Comparison of ENCODE assay signal across 8 cellular contexts in genomic region chr12:109476807-109477184, GRCh38. TPM values are rescaled to one million over a fixed set of nuclear protein-coding genes. Genes with fewer than 3 reads are reported as not detected.
DNase-seq lines count a peak whose midpoint lies in the region; ATAC-seq and FAIRE-seq lines count a peak whose summit lies in the region.

No MANE protein-coding gene starts in this region.

- H3K27ac Mint-ChIP-seq in activated CD4-positive, alpha-beta memory T cell treated with anti-CD3 and anti-CD28 coated beads for 36 hours: peak overlapping the region; percentile 98
- peak overlapping the region; percentile 99 to 100 for H3K27ac Mint-ChIP-seq in stimulated activated naive CD8-positive, alpha-beta T cell treated with anti-CD3 and anti-CD28 coated beads, Interleukin-15, amount 100 ng/mL, for 72 hours

- H3K27me3 Mint-ChIP-seq in activated CD4-positive, alpha-beta memory T cell treated with anti-CD3 and anti-CD28 coated beads for 36 hours: no peaks in the 10 kb centered on the region
- H3K27me3 Mint-ChIP-seq in stimulated activated naive CD8-positive, alpha-beta T cell treated with anti-CD3 and anti-CD28 coated beads, Interleukin-15, amount 100 ng/mL, for 72 hours: no peaks in the 10 kb centered on the region

- intact Hi-C loops in activated CD4-positive, alpha-beta memory T cell treated with anti-CD3 and anti-CD28 coated beads for 36 hours (cut with micrococcal nuclease): loop anchor here (1.0 to 2.0 kb wide), 4 partner anchors 14 to 237 kb away; partner anchors contain the start of genes FAM222A, MMAB and MVK

- peak overlapping the region; percentile 91 for H3K4me3 Mint-ChIP-seq in activated CD4-positive, alpha-beta memory T cell treated with anti-CD3 and anti-CD28 coated beads for 36 hours
- peak overlapping the region; percentile 98 to 99 for H3K4me3 Mint-ChIP-seq in stimulated activated naive CD8-positive, alpha-beta T cell treated with anti-CD3 and anti-CD28 coated beads, Interleukin-15, amount 100 ng/mL, for 72 hours

- no peaks in the 10 kb centered on the region; the same call in 1 of the 2 replicates for H3K4me1 ChIP-seq in iPS DF 6.9 (ENCODE audit: control insufficient read depth, insufficient read depth, low read length)

- no peaks in the 10 kb centered on the region for H3K9me3 ChIP-seq in iPS DF 6.9 (ENCODE audit: control insufficient read depth, insufficient read depth, low read length)

- H3K4me3 ChIP-seq in iPS DF 6.9 (ENCODE audit: low read length): peak overlapping the region; percentile 99

- DNase-seq in NCI-H748 (lab: John Stamatoyannopoulos, UW; ENCODE audit: unreplicated experiment): peak; percentile 30
- DNase-seq in NCI-H748 treated with DMSO at 0.1 percent for 48 hours (lab: John Stamatoyannopoulos, UW): no peak
- DNase-seq in activated CD4-positive, alpha-beta memory T cell treated with anti-CD3 and anti-CD28 coated beads for 36 hours: no peak
- no peak for DNase-seq in iPS DF 6.9 (ENCODE audit: low read depth, low spot score)
- DNase-seq in stimulated activated naive CD8-positive, alpha-beta T cell treated with anti-CD3 and anti-CD28 coated beads, Interleukin-15, amount 100 ng/mL, for 72 hours: no peak
- DNase-seq in HTR-8/SVneo (ENCODE audit: insufficient read length, low spot score): no peak
- DNase-seq in NCI-H1694 (lab: John Stamatoyannopoulos, UW): no peak

- H3K27me3 ChIP-seq in iPS DF 6.9 (ENCODE audit: control insufficient read depth, insufficient read depth, low read length): no peaks in the 10 kb centered on the region

- peak; percentile 10 for ATAC-seq in stimulated activated naive CD8-positive, alpha-beta T cell treated with anti-CD3 and anti-CD28 coated beads, Interleukin-15, amount 100 ng/mL, for 72 hours
- ATAC-seq in HG03045 (IDR thresholded peaks at IDR 0.05; ENCODE audit: unreplicated experiment): no peak

- H3K9me3 Mint-ChIP-seq in activated CD4-positive, alpha-beta memory T cell treated with anti-CD3 and anti-CD28 coated beads for 36 hours: no peaks in the 10 kb centered on the region
- no peaks in the 10 kb centered on the region for H3K9me3 Mint-ChIP-seq in stimulated activated naive CD8-positive, alpha-beta T cell treated with anti-CD3 and anti-CD28 coated beads, Interleukin-15, amount 100 ng/mL, for 72 hours

- 100% methylated on average over 2 of the region's 11 CpGs for WGBS in iPS DF 6.9 (ENCODE audit: insufficient coverage, insufficient read length)

- no peaks in the 10 kb centered on the region for H3K36me3 ChIP-seq in iPS DF 6.9 (ENCODE audit: control insufficient read depth, insufficient read depth, low read length)

- no peak for FAIRE-seq in HTR-8/SVneo (lab: Jason Lieb, UNC)

- CTCF ChIA-PET in activated CD4-positive, alpha-beta memory T cell treated with anti-CD3 and anti-CD28 coated beads for 36 hours (lab: Charles Lee): interaction anchor here (0.8 to 2.0 kb wide), 3 partner anchors 44 to 49 kb away, joined by 3 to 7 read pairs (median 4); no protein-coding TSS in a partner anchor

- peaks cover 3% of the 10 kb centered on the region for H3K36me3 Mint-ChIP-seq in activated CD4-positive, alpha-beta memory T cell treated with anti-CD3 and anti-CD28 coated beads for 36 hours

- POLR2A ChIA-PET in activated CD4-positive, alpha-beta memory T cell treated with anti-CD3 and anti-CD28 coated beads for 36 hours (lab: Charles Lee): interaction anchor here (1.4 kb wide), 1 partner anchor 97 kb away, joined by 10 read pairs; the partner anchor contains the start of genes MMAB and MVK

- peaks cover 35% of the 10 kb centered on the region for H3K4me1 Mint-ChIP-seq in activated CD4-positive, alpha-beta memory T cell treated with anti-CD3 and anti-CD28 coated beads for 36 hours (ENCODE audit: low read depth)
- H3K4me1 Mint-ChIP-seq in stimulated activated naive CD8-positive, alpha-beta T cell treated with anti-CD3 and anti-CD28 coated beads, Interleukin-15, amount 100 ng/mL, for 72 hours: peaks cover 55% of the 10 kb centered on the region

- H3K27ac ChIP-seq in iPS DF 6.9 (ENCODE audit: low read length): no peak overlapping the region

RNA-seq across cellular contexts. Expression of gene KCTD10, which starts 0.3 kb away (rescaled TPM):
- total RNA-seq in activated CD4-positive, alpha-beta memory T cell treated with anti-CD3 and anti-CD28 coated beads for 36 hours: 10 to 100 TPM; 36.2 to 40.3 TPM

RNA-seq across cellular contexts. Expression of gene UBE3B, which starts 0.6 kb away (rescaled TPM):
- total RNA-seq in activated CD4-positive, alpha-beta memory T cell treated with anti-CD3 and anti-CD28 coated beads for 36 hours: 10 to 100 TPM; 29.8 to 32.3 TPM
